ENCODE assay signal across 8 cellular contexts in the genomic region with DNA sequence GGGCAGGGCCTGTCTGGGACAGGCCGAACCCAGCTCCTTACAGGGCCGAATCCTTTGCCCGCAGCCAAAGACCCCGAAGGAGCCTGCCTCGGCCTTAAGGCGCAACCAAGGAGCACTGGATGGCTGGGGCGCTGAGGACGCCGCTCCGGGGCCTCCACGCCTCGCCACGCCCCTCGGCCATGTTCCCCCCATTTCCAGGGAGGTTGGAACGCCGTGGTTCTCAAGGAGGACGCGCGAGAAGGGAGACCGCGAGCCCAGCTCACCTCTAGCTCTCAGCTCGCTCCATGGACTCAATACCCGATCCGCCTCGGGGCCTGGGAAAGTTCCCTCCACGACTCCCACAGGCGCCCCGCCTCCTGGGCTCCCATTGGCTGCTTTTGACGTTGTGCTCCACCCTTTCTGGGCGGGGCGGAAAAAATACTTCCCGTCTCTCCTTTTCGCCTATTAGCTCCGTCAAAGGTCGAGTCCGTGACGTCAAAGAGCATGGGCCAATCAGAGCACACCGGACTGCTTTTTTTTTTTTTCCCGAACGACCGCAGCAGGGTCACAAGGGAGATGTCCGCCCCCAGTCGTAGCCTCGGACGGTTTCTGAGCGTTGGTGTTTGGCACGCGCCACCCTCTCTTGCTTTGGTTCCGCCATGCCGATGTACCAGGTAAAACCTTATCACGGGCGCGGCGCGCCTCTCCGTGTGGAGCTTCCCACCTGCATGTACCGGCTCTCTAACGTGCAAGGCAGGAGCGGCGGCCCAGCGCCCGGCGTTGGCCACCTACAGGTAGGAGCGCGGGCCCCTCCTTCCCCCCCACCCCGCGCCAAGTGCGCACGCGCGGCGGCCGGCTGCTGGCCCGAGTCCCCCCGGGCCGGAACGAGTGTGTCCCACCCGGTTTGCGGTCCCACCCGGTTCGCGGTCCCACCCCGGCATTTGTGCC.
DNase-seq lines count a peak whose midpoint lies in the region; ATAC-seq and TF ChIP-seq lines count a peak whose summit lies in the region.

No MANE protein-coding gene starts in this region.

- under 1% methylated on average over 54 of the region's 83 CpGs for WGBS in esophagus muscularis mucosa

- H3K4me1 ChIP-seq in PC-9 (replicated peaks; ENCODE audit: insufficient read depth) (0 out of 2 replicates have a peak, but pooled peaks cover 6% of the 10 kb centered on the region), esophagus muscularis mucosa (peaks cover 8 to 35% (median 29%) of the 10 kb centered on the region in 4 donors), muscle layer of duodenum (ENCODE audit: control insufficient read depth in 1 of 2, insufficient read depth in 2 of 2, low read length in 2 of 2) (no peaks in the 10 kb centered on the region)

- no peaks in the 10 kb centered on the region for H4K20me1 ChIP-seq in PC-9 (ENCODE audit: insufficient read depth)

- no peaks in the 10 kb centered on the region; the same call in 1 of the 2 replicates for H3F3A ChIP-seq in PC-9 (ENCODE audit: insufficient read depth, low read depth)

- H3K9me3 ChIP-seq in PC-9 (ENCODE audit: insufficient read depth, low read depth) (no peaks in the 10 kb centered on the region), esophagus muscularis mucosa (no peaks in the 10 kb centered on the region), muscle layer of duodenum (ENCODE audit: control insufficient read depth in 1 of 2, low read length in 2 of 2) (no peaks in the 10 kb centered on the region)

- H3K27me3 ChIP-seq in PC-9 (ENCODE audit: insufficient read depth, low read depth) (no peaks in the 10 kb centered on the region), esophagus muscularis mucosa (no peaks in the 10 kb centered on the region), muscle layer of duodenum (ENCODE audit: low read depth, low read length) (no peaks in the 10 kb centered on the region)

- no peak for TF ChIP-seq EP300 in esophagus muscularis mucosa (IDR thresholded peaks at IDR 0.05)

- H2AFZ ChIP-seq in PC-9, result peak overlapping the region; percentile 98

- peaks cover 20% of the 10 kb centered on the region for H3K79me2 ChIP-seq in PC-9 (ENCODE audit: low read depth)

- H3K36me3 ChIP-seq in PC-9 (ENCODE audit: low read depth) (peaks cover 8% of the 10 kb centered on the region; the same call in 1 of the 2 replicates), esophagus muscularis mucosa (peaks cover 9 to 21% (median 17%) of the 10 kb centered on the region in 4 donors), muscle layer of duodenum (ENCODE audit: control insufficient read depth in 1 of 2, insufficient read depth in 2 of 2, low read length in 2 of 2) (peaks cover 0 to 3% of the 10 kb centered on the region in 2 donors)

- TF ChIP-seq POLR2A in esophagus muscularis mucosa (IDR thresholded peaks at IDR 0.05; ENCODE audit: low read depth), result peak; percentile 45

- POLR2A ChIA-PET in PC-9 (lab: Charles Lee; ENCODE audit: unreplicated experiment), result interaction anchor here (0.5 to 0.8 kb wide), 6 partner anchors 52 to 1201 kb away, joined by 3 to 8 read pairs (median 4); no protein-coding TSS in a partner anchor

- intact Hi-C loops in PC-9 (cut with micrococcal nuclease; ENCODE audit: unreplicated experiment), result no loop called here
- intact Hi-C loops in esophagus muscularis mucosa (cut with DNase I), result no loop called here

- peak overlapping the region; percentile 95 for H3K4me2 ChIP-seq in PC-9

- CTCF ChIA-PET in PC-9 (lab: Charles Lee), result interaction anchor here (0.6 kb wide), 1 partner anchor 52 kb away, joined by 12 read pairs; no protein-coding TSS in a partner anchor

- DNase-seq in DMS53 (lab: John Stamatoyannopoulos, UW) (peak; percentile 100), PC-9 (peak; percentile 96 to 99), esophagus muscularis mucosa (ENCODE audit: extremely low spot score) (peak; percentile 100)
- DNase-seq in Jurkat, Clone E6-1 (ENCODE audit: low read depth, low spot score), result peak; percentile 98
- peak; percentile 98 to 99 for DNase-seq in activated T-cell treated with anti-CD3 and anti-CD28 coated beads, Interleukin-2, amount 50 U/mL, for 48 hours
- DNase-seq in stimulated activated CD8-positive, alpha-beta memory T cell treated with anti-CD3 and anti-CD28 coated beads, Interleukin-7, amount 100 ng/mL, for 4 hours (ENCODE audit: low read depth in 2 of 2), result peak; percentile 95 to 98

- peak overlapping the region; percentile 85 for H3K4me3 ChIP-seq in Jurkat, Clone E6-1 (ENCODE audit: low read length)
- H3K4me3 ChIP-seq in PC-9 (peak overlapping the region; percentile 98), esophagus muscularis mucosa (peak overlapping the region; percentile 75 to 94 (median 81)), muscle layer of duodenum (ENCODE audit: low read depth in 1 of 2, low read length in 2 of 2) (peak overlapping the region; percentile 71 to 76)

- peak; percentile 79 for ATAC-seq in GM21619 (IDR thresholded peaks at IDR 0.05; ENCODE audit: unreplicated experiment)

- H3K9me2 ChIP-seq in PC-9 (ENCODE audit: insufficient read depth), result no peaks in the 10 kb centered on the region

- peak overlapping the region; percentile 88 for H3K27ac ChIP-seq in PC-9
- H3K27ac ChIP-seq in esophagus muscularis mucosa (replicated peaks in 1 of 4), result peak overlapping the region; percentile 87 to 97 (median 92)
- H3K27ac ChIP-seq in muscle layer of duodenum (ENCODE audit: low read length), result peak overlapping the region; percentile 83

- TF ChIP-seq CTCF in PC-9 (conservative IDR thresholded peaks at IDR 0.05), result no peak; the same call in 1 of the 2 replicates
- peak; percentile 39 to 50 (median 42) for TF ChIP-seq CTCF in esophagus muscularis mucosa (IDR thresholded peaks at IDR 0.05)

- BruUV-seq in PC-9 (replicated peaks; lab: Mats Ljungman, UMichigan), result no TSS peak

Comparison
In these comparisons a context has a peak if more than half of its experiments do, and no peak if none do; other contexts are left out.
1. Peak in every context shown above with its lines: DNase-seq, ATAC-seq, H3K4me3 ChIP-seq and H3K27ac ChIP-seq.